Comparison of ENCODE assay signal across 11 cellular contexts in genomic region chr7:155375337-155376277, GRCh38.
A peak's percentile ranks its signal among the peaks of the same experiment; 100 is the strongest.
DNase-seq lines count a peak whose midpoint lies in the region; ATAC-seq, FAIRE-seq and TF ChIP-seq lines count a peak whose summit lies in the region.
"Had no signal": no experiment of that assay in that cellular context is flagged by ENCODE, and none has a peak within 500 bp of the region (broad histone marks: within the 10 kb centered on the region; RNA-seq: fewer than 3 reads in every experiment).

No MANE protein-coding gene starts in this region.

- H3K4me3 ChIP-seq in right cardiac atrium (ENCODE audit: low read length) (peak overlapping the region; percentile 12), BE2C (ENCODE audit: low read depth, low read length) (no peak overlapping the region), small intestine (ENCODE audit: low read depth in 1 of 2, low read length in 2 of 2) (no peak overlapping the region)

- DNase-seq in CD1c-positive myeloid dendritic cell (ENCODE audit: extremely low spot score): peak; percentile 14
- DNase-seq in EH (ENCODE audit: low read depth): peak; percentile 27
- DNase-seq in right cardiac atrium: no peak
- no peak for DNase-seq in BE2C
- DNase-seq in putamen (ENCODE audit: low spot score): no peak
- no peak for DNase-seq in small intestine
- DNase-seq: NCI-H526; stimulated activated naive CD4-positive, alpha-beta T cell treated with Interleukin-2 at 50 U/mL for 16 hours had no signal

- intact Hi-C loops in right cardiac atrium (cut with DNase I): no loop called here

- H3K27ac ChIP-seq in right cardiac atrium (ENCODE audit: low read length) (no peak overlapping the region), small intestine (ENCODE audit: low read depth in 1 of 2, low read length in 1 of 2) (no peak overlapping the region)
- H3K27ac ChIP-seq: breast epithelium, esophagus muscularis mucosa had no signal

- H3K36me3 ChIP-seq in BE2C (no peaks in the 10 kb centered on the region), small intestine (ENCODE audit: control insufficient read depth in 2 of 2, insufficient read depth in 2 of 2, low read length in 2 of 2) (no peaks in the 10 kb centered on the region)
- H3K36me3 ChIP-seq: breast epithelium, esophagus muscularis mucosa had no signal

- WGBS in right cardiac atrium: 5% methylated on average over 16 of the region's 16 CpGs
- WGBS in small intestine, 3 donors: 4 to 8% (median 6%) methylated on average over 16 of the region's 16 CpGs

- TF ChIP-seq CTCF in BE2C (IDR thresholded peaks at IDR 0.05; ENCODE audit: low read depth, low read length): no peak

- ATAC-seq in right cardiac atrium: peak; percentile 30 to 44

- no peak for FAIRE-seq in small intestine (lab: Jason Lieb, UNC)

- H3K27me3 ChIP-seq in right cardiac atrium (ENCODE audit: control insufficient read depth, insufficient read depth) (no peaks in the 10 kb centered on the region), BE2C (peaks cover 96% of the 10 kb centered on the region), small intestine (ENCODE audit: control insufficient read depth in 2 of 2, insufficient read depth in 2 of 2, low read length in 2 of 2) (peaks cover 20 to 66% of the 10 kb centered on the region in 2 donors)

- peaks cover 5% of the 10 kb centered on the region for H3K4me1 ChIP-seq in right cardiac atrium (ENCODE audit: control insufficient read depth, insufficient read depth, low read length)
- no peaks in the 10 kb centered on the region for H3K4me1 ChIP-seq in BE2C
- peaks cover 4 to 7% of the 10 kb centered on the region in 2 donors for H3K4me1 ChIP-seq in small intestine (ENCODE audit: control insufficient read depth in 2 of 2, insufficient read depth in 1 of 2, low read depth in 1 of 2, low read length in 1 of 2)

- H3K9me3 ChIP-seq in right cardiac atrium (ENCODE audit: control insufficient read depth, low read length) (no peaks in the 10 kb centered on the region), BE2C (no peaks in the 10 kb centered on the region), small intestine (ENCODE audit: control insufficient read depth, low read depth) (no peaks in the 10 kb centered on the region)
- H3K9me3 ChIP-seq: breast epithelium, esophagus muscularis mucosa had no signal

TF ChIP-seq in PFSK-1, 5 proteins besides CTCF, POLR2A, EP300 and RAD21:
- TF ChIP-seq SIN3A (IDR thresholded peaks at IDR 0.05; ENCODE audit: borderline replicate concordance, insufficient read depth, low read length): no peak
- peak; percentile 37 for TF ChIP-seq FOXP2 (optimal IDR thresholded peaks at IDR 0.05; ENCODE audit: borderline replicate concordance, extremely low read depth, extremely low read length, insufficient read depth)
- TF ChIP-seq TAF1 (IDR thresholded peaks at IDR 0.05; ENCODE audit: borderline replicate concordance, insufficient read depth, low read length): no peak
- 0 out of 4 replicates have a peak, but pooled peaks of 1 of the 2 experiments have one; percentile 35 for TF ChIP-seq REST (IDR thresholded peaks at IDR 0.05; ENCODE audit: insufficient read depth in 1 of 2, low read depth in 2 of 2, low read length in 2 of 2)
- no peak for TF ChIP-seq POLR2AphosphoS5 (IDR thresholded peaks at IDR 0.05; ENCODE audit: low read depth, low read length)
TF ChIP-seq in PFSK-1: peak in this region for 2.

Comparison
In these comparisons a context has a peak if more than half of its experiments do, and no peak if none do; other contexts are left out.
1. DNase-seq: peak in CD1c-positive myeloid dendritic cell (single experiment) and EH (single experiment); none in right cardiac atrium (0 of 3), BE2C (single experiment), putamen (single experiment) and small intestine (single experiment).